In the genomic region with DNA sequence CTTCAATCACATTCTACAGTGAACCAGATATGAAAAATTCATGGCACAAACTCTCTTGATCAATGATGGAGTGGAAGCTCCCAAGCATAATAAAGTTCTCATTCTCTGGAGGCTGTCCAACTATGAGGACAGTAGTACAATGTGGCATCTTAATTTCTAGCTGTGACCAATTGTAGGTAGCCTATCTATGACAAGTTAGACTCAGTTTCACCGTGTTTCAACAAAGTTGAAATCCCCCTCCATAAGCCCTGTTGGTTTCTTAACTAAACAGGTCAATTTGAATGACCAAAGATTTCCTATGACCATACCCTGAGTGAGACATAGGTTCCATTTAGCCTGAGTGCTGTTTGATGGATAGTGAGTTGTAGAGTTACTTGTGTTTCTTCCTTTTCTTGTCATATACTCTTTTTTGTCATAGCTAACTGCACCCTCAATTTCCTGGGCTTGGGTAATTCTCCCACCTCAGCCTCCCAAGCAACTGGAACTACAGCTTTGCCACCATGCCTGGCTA, we compare ENCODE assay signal across 2 cellular contexts.
TF ChIP-seq lines count a peak whose summit lies in the region.

No MANE protein-coding gene starts in this region.

TF ChIP-seq in A549, 52 proteins besides CTCF, POLR2A, EP300 and RAD21 (continued from another document):
- TF ChIP-seq, protein P1, sequence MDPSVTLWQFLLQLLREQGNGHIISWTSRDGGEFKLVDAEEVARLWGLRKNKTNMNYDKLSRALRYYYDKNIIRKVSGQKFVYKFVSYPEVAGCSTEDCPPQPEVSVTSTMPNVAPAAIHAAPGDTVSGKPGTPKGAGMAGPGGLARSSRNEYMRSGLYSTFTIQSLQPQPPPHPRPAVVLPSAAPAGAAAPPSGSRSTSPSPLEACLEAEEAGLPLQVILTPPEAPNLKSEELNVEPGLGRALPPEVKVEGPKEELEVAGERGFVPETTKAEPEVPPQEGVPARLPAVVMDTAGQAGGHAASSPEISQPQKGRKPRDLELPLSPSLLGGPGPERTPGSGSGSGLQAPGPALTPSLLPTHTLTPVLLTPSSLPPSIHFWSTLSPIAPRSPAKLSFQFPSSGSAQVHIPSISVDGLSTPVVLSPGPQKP (IDR thresholded peaks at IDR 0.05; ENCODE audit: low read depth, low read length) = no peak
- TF ChIP-seq HEYL (CRISPR knock-in tag; IDR thresholded peaks at IDR 0.05) (no peak), FOSL2 (IDR thresholded peaks at IDR 0.05) (no peak), FOSL2 (CRISPR knock-in tag; IDR thresholded peaks at IDR 0.05) (no peak)
- TF ChIP-seq, protein P2, sequence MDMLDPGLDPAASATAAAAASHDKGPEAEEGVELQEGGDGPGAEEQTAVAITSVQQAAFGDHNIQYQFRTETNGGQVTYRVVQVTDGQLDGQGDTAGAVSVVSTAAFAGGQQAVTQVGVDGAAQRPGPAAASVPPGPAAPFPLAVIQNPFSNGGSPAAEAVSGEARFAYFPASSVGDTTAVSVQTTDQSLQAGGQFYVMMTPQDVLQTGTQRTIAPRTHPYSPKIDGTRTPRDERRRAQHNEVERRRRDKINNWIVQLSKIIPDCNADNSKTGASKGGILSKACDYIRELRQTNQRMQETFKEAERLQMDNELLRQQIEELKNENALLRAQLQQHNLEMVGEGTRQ (IDR thresholded peaks at IDR 0.05) = no peak

TF ChIP-seq in WTC11, 78 proteins besides CTCF, POLR2A, EP300 and RAD21 (continued from another document):
- TF ChIP-seq, protein P3, sequence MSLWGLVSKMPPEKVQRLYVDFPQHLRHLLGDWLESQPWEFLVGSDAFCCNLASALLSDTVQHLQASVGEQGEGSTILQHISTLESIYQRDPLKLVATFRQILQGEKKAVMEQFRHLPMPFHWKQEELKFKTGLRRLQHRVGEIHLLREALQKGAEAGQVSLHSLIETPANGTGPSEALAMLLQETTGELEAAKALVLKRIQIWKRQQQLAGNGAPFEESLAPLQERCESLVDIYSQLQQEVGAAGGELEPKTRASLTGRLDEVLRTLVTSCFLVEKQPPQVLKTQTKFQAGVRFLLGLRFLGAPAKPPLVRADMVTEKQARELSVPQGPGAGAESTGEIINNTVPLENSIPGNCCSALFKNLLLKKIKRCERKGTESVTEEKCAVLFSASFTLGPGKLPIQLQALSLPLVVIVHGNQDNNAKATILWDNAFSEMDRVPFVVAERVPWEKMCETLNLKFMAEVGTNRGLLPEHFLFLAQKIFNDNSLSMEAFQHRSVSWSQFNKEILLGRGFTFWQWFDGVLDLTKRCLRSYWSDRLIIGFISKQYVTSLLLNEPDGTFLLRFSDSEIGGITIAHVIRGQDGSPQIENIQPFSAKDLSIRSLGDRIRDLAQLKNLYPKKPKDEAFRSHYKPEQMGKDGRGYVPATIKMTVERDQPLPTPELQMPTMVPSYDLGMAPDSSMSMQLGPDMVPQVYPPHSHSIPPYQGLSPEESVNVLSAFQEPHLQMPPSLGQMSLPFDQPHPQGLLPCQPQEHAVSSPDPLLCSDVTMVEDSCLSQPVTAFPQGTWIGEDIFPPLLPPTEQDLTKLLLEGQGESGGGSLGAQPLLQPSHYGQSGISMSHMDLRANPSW (CRISPR knock-in tag; conservative IDR thresholded peaks at IDR 0.05; ENCODE audit: low read depth) = no peak
